ENCODE assay signal across 8 cellular contexts in the genomic region with DNA sequence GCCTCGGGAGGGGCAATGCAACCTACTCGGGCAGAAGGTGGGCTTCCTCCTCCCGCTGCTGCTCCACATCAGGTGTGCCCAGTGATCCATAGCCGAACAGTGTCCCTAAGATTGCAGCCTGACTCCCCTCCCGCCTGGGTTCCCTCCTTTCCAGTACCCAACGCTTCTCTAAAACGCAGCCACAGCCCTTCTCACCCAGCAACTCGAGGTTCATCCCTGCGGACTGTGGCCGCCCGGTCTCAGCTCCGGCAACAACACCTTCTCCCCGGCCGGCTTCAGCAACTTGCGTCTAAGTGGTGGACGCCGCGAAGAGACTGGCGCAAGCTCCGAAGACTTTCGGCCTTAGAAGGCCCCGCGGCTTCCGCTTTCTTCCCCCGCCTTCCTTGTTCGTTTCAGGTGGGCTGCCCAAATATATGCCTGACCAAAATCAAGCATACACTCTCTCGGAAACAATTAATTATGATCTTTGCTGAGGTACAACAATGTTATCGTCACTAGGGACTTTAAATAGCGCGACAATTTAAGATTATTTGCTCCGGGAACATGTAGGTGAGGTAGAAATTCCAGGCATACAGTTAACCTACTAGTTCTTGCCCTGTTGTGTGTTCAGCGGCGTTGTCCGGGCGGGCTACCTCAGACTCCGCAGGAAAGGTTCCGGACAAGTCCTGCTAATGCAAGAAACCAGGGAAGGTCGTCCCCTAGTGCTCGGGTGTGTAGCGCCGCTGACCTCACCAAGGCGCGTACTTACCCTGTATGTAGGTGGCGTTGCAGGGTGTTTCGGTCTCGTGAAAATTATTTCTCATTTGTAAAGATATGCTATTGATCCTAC. TPM values are rescaled to one million over a fixed set of nuclear protein-coding genes. Genes with fewer than 3 reads are reported as not detected.
DNase-seq lines count a peak whose midpoint lies in the region; ATAC-seq, FAIRE-seq and TF ChIP-seq lines count a peak whose summit lies in the region.

A gene with protein sequence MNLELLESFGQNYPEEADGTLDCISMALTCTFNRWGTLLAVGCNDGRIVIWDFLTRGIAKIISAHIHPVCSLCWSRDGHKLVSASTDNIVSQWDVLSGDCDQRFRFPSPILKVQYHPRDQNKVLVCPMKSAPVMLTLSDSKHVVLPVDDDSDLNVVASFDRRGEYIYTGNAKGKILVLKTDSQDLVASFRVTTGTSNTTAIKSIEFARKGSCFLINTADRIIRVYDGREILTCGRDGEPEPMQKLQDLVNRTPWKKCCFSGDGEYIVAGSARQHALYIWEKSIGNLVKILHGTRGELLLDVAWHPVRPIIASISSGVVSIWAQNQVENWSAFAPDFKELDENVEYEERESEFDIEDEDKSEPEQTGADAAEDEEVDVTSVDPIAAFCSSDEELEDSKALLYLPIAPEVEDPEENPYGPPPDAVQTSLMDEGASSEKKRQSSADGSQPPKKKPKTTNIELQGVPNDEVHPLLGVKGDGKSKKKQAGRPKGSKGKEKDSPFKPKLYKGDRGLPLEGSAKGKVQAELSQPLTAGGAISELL (minus strand): TSS at position 319 of the 829 bp plus-strand sequence. CDS start 105 bp downstream, at position 214.

- peak; percentile 92 for ATAC-seq in GM18517 (IDR thresholded peaks at IDR 0.05; ENCODE audit: unreplicated experiment)
- peak; percentile 79 for ATAC-seq in HG03060 (IDR thresholded peaks at IDR 0.05; ENCODE audit: low read depth, unreplicated experiment)

- H3K27ac Mint-ChIP-seq in brain = peak within 1 kb of the TSS; percentile 99 to 100 (median 100)

- WGBS in iPS DF 6.9 (ENCODE audit: insufficient coverage, insufficient read length) = no CpG with 5 or more reads among the region's 46 CpGs

- peaks cover 12% of the 10 kb centered on the region for H3K36me3 Mint-ChIP-seq in brain

- peak; percentile 63 to 76 for TF ChIP-seq CTCF in brain (conservative IDR thresholded peaks at IDR 0.05)

- no peak within 1 kb of the TSS for H3K27ac ChIP-seq in iPS DF 6.9 (ENCODE audit: low read length)

- peak; percentile 96 for FAIRE-seq in TTC549 (lab: Jason Lieb, UNC)

- DNase-seq in 8988T (peak; percentile 78), NCI-H2107 (lab: John Stamatoyannopoulos, UW) (peak; percentile 92), iPS DF 6.9 (ENCODE audit: low read depth, low spot score) (peak; percentile 95), skeletal muscle cell (ENCODE audit: low read depth) (peak; percentile 95)

- peak within 1 kb of the TSS; percentile 94 to 99 (median 98) for H3K4me3 Mint-ChIP-seq in brain

- H3K27me3 ChIP-seq in iPS DF 6.9 (ENCODE audit: control insufficient read depth, insufficient read depth, low read length) = no peaks in the 10 kb centered on the region

- peaks cover 46% of the 10 kb centered on the region for H3K4me1 Mint-ChIP-seq in brain

- H3K4me3 ChIP-seq in iPS DF 6.9 (ENCODE audit: low read length) (peak within 1 kb of the TSS; percentile 87), skeletal muscle cell (ENCODE audit: low read depth, low read length) (peak within 1 kb of the TSS; percentile 91)

- no peaks in the 10 kb centered on the region for H3K9me3 ChIP-seq in iPS DF 6.9 (ENCODE audit: control insufficient read depth, insufficient read depth, low read length)

- no peaks in the 10 kb centered on the region for H3K36me3 ChIP-seq in iPS DF 6.9 (ENCODE audit: control insufficient read depth, insufficient read depth, low read length)

- H3K9me3 Mint-ChIP-seq in brain = no peaks in the 10 kb centered on the region

- H3K4me1 ChIP-seq in iPS DF 6.9 (ENCODE audit: control insufficient read depth, insufficient read depth, low read length) = no peaks in the 10 kb centered on the region

- peaks cover 10% of the 10 kb centered on the region for H3K27me3 Mint-ChIP-seq in brain

RNA-seq across cellular contexts. Expression of the gene that starts here (rescaled TPM):
- 23.3 TPM for polyA plus RNA-seq in brain (ENCODE audit: insufficient read depth, low read depth, low replicate concordance)
